1 cellular context compared by ENCODE assay signal in genomic region chr6:43506667-43507471, GRCh38.
TF ChIP-seq lines count a peak whose summit lies in the region.

No MANE protein-coding gene starts in this region.

TF ChIP-seq in GM12878, 131 proteins besides CTCF, POLR2A, EP300 and RAD21:
- TF ChIP-seq BACH1 (IDR thresholded peaks at IDR 0.05; ENCODE audit: borderline replicate concordance): no peak
- TF ChIP-seq ZZZ3 (IDR thresholded peaks at IDR 0.05; ENCODE audit: control insufficient read depth, insufficient read length, low read depth): no peak
- TF ChIP-seq MAX (IDR thresholded peaks at IDR 0.05; ENCODE audit: low read depth, low read length): no peak
- no peak for TF ChIP-seq CHD4 (IDR thresholded peaks at IDR 0.05)
- no peak for TF ChIP-seq ZBTB40 (IDR thresholded peaks at IDR 0.05; ENCODE audit: borderline replicate concordance)
- no peak for TF ChIP-seq RAD51 (IDR thresholded peaks at IDR 0.05)
- no peak for TF ChIP-seq PML (IDR thresholded peaks at IDR 0.05; ENCODE audit: low read length)
- peak in 1 of 2 experiments; percentile 30; a peak in 1 of 4 replicates for TF ChIP-seq BHLHE40 (IDR thresholded peaks at IDR 0.05; ENCODE audit: borderline replicate concordance in 1 of 2, low read depth in 2 of 2, low read length in 1 of 2)
- peak; percentile 57; the same call in 1 of the 2 replicates for TF ChIP-seq HDGF (IDR thresholded peaks at IDR 0.05)
- TF ChIP-seq YY1 (IDR thresholded peaks at IDR 0.05; ENCODE audit: low read depth, low read length): peak; percentile 52; the same call in 1 of the 2 replicates
- 0 out of 2 replicates have a peak, but pooled peaks have one; percentile 9 for TF ChIP-seq RUNX3 (IDR thresholded peaks at IDR 0.05; ENCODE audit: low read length)
- 0 out of 2 replicates have a peak, but pooled peaks have one; percentile 36 for TF ChIP-seq IRF4 (IDR thresholded peaks at IDR 0.05; ENCODE audit: low read depth, low read length)
- no peak for TF ChIP-seq ZBTB11 (CRISPR knock-in tag; IDR thresholded peaks at IDR 0.05)
- peak; percentile 78 for TF ChIP-seq SMC3 (IDR thresholded peaks at IDR 0.05; ENCODE audit: borderline replicate concordance, low read length)
- TF ChIP-seq GABPA (IDR thresholded peaks at IDR 0.05; ENCODE audit: low read depth): no peak
- TF ChIP-seq POU2F2 (IDR thresholded peaks at IDR 0.05; ENCODE audit: borderline replicate concordance, low read depth, low read length): no peak
- TF ChIP-seq SIN3A (IDR thresholded peaks at IDR 0.05; ENCODE audit: low read depth, low read length): no peak
- no peak for TF ChIP-seq TCF7 (IDR thresholded peaks at IDR 0.05; ENCODE audit: borderline replicate concordance)
- TF ChIP-seq MYC (IDR thresholded peaks at IDR 0.05; ENCODE audit: insufficient read depth, insufficient read length, insufficient replicate concordance, low read length, severe bottlenecking): no peak
- no peak for TF ChIP-seq RCOR1 (conservative IDR thresholded peaks at IDR 0.05; ENCODE audit: low read depth, low read length)
- TF ChIP-seq MYB (IDR thresholded peaks at IDR 0.05; ENCODE audit: borderline replicate concordance, low read depth, low read length): 0 out of 2 replicates have a peak, but pooled peaks have one; percentile 49
- peak; percentile 62; the same call in 1 of the 2 replicates for TF ChIP-seq SMARCA5 (IDR thresholded peaks at IDR 0.05)
- peak; percentile 53; the same call in 1 of the 2 replicates for TF ChIP-seq ZNF207 (IDR thresholded peaks at IDR 0.05; ENCODE audit: borderline replicate concordance)
- TF ChIP-seq WRNIP1 (IDR thresholded peaks at IDR 0.05; ENCODE audit: borderline replicate concordance, low read depth, low read length): peak; percentile 70; the same call in 1 of the 2 replicates
- 0 out of 2 replicates have a peak, but pooled peaks have one; percentile 20 for TF ChIP-seq LARP7 (IDR thresholded peaks at IDR 0.05)
- peak; percentile 29 for TF ChIP-seq MEF2B (IDR thresholded peaks at IDR 0.05; ENCODE audit: partially characterized antibody, poor library complexity, severe bottlenecking)
- 0 out of 2 replicates have a peak, but pooled peaks have one; percentile 20 for TF ChIP-seq ZNF592 (IDR thresholded peaks at IDR 0.05)
